18 cellular contexts compared by ENCODE assay signal in genomic region chr10:84531396-84531795, GRCh38.
DNase-seq lines count a peak whose midpoint lies in the region; ATAC-seq and TF ChIP-seq lines count a peak whose summit lies in the region.
"Had no signal": no experiment of that assay in that cellular context is flagged by ENCODE, and none has a peak within 500 bp of the region (broad histone marks: within the 10 kb centered on the region; RNA-seq: fewer than 3 reads in every experiment).

No MANE protein-coding gene starts in this region.

- DNase-seq in EL, result peak; percentile 24
- DNase-seq in NCI-H226, result peak; percentile 24
- DNase-seq in dermis blood vessel endothelial cell, result peak; percentile 43
- DNase-seq in kidney tubule cell (ENCODE audit: low spot score), result peak; percentile 31
- no peak for DNase-seq in gastrocnemius medialis
- DNase-seq in HCEC 1CT, result no peak
- no peak for DNase-seq in mammary epithelial cell
- DNase-seq: DMS79, KBM-7, NCI-H1105 treated with DMSO at 0.1 percent for 48 hours, NCI-H2029 treated with DMSO at 0.1 percent for 48 hours, NCI-H345, NCI-H524, NCI-H82, OCI-M1, Right ventricle myocardium superior had no signal

- WGBS in mammary epithelial cell (ENCODE audit: low coverage, missing lambda C conversion rate), result 88% methylated on average over 2 of the region's 2 CpGs

- H3K27ac ChIP-seq in gastrocnemius medialis, result no peak overlapping the region
- H3K27ac ChIP-seq in mammary epithelial cell (ENCODE audit: insufficient read depth, low read depth, low read length), result no peak overlapping the region
- H3K27ac ChIP-seq: HL-60 had no signal

- no peak for ATAC-seq in gastrocnemius medialis

- no peak for TF ChIP-seq CTCF in gastrocnemius medialis (IDR thresholded peaks at IDR 0.05 in 4 of 5, conservative IDR thresholded peaks at IDR 0.05 in 1 of 5)
- TF ChIP-seq CTCF in mammary epithelial cell (conservative IDR thresholded peaks at IDR 0.05 in 1 of 2, IDR thresholded peaks at IDR 0.05 in 1 of 2; ENCODE audit: extremely low read depth in 1 of 2, insufficient read depth in 1 of 2, low read depth in 1 of 2, low read length in 2 of 2), result no peak

- no peaks in the 10 kb centered on the region for H3K36me3 ChIP-seq in gastrocnemius medialis
- no peaks in the 10 kb centered on the region for H3K36me3 ChIP-seq in mammary epithelial cell (ENCODE audit: insufficient read depth, low read length)
- H3K36me3 ChIP-seq: HAP-1 had no signal

- H3K27me3 ChIP-seq in gastrocnemius medialis (no peaks in the 10 kb centered on the region), mammary epithelial cell (ENCODE audit: insufficient read depth, low read length) (no peaks in the 10 kb centered on the region)

- no peak for TF ChIP-seq POLR2A in gastrocnemius medialis (IDR thresholded peaks at IDR 0.05)

- no peaks in the 10 kb centered on the region for H3K79me2 ChIP-seq in mammary epithelial cell (ENCODE audit: insufficient read depth, low read length)

- dilution Hi-C loops in mammary epithelial cell (cut with HindIII; ENCODE audit: low sequenced_read_pairs), result no loop called here

- no peaks in the 10 kb centered on the region for H4K20me1 ChIP-seq in mammary epithelial cell (ENCODE audit: insufficient read depth, low read length)

- H3K4me2 ChIP-seq in mammary epithelial cell (ENCODE audit: insufficient read depth, low read depth, low read length), result no peak overlapping the region

- CTCF ChIA-PET in mammary epithelial cell (lab: Charles Lee; ENCODE audit: low non-redundant PET), result no interaction called here

- intact Hi-C loops in gastrocnemius medialis (cut with DNase I; ENCODE audit: low total_unique reads) (no loop called here), mammary epithelial cell (cut with micrococcal nuclease) (no loop called here)

- BruUV-seq in mammary epithelial cell (replicated peaks; lab: Mats Ljungman, UMichigan), result no TSS peak

- in situ Hi-C loops in gastrocnemius medialis (cut with MboI; ENCODE audit: low sequenced_read_pairs in 4 of 4), result loop anchor here (5.0 to 25.0 kb wide), 4 partner anchors 159 to 1856 kb away; no protein-coding TSS in a partner anchor
- in situ Hi-C loops in mammary epithelial cell (cut with MboI; ENCODE audit: low sequenced_read_pairs in 2 of 2), result loop anchor here (10.0 kb wide), 1 partner anchor 157 kb away; no protein-coding TSS in a partner anchor

- H3K4me1 ChIP-seq in gastrocnemius medialis, result no peaks in the 10 kb centered on the region
- H3K4me1 ChIP-seq in mammary epithelial cell (ENCODE audit: insufficient read depth, low read length), result peaks cover 14% of the 10 kb centered on the region
- H3K4me1 ChIP-seq: HAP-1 had no signal

- H3K9me3 ChIP-seq in gastrocnemius medialis (no peaks in the 10 kb centered on the region), mammary epithelial cell (replicated peaks; ENCODE audit: insufficient read depth, low read length) (no peaks in the 10 kb centered on the region)
- H3K9me3 ChIP-seq: HAP-1 had no signal

- H2AFZ ChIP-seq in mammary epithelial cell (ENCODE audit: low read depth, low read length), result no peak overlapping the region

- H3K9ac ChIP-seq in mammary epithelial cell (ENCODE audit: insufficient read depth, low read length), result no peak overlapping the region

- H3K4me3 ChIP-seq in gastrocnemius medialis (no peak overlapping the region), mammary epithelial cell (replicated peaks in 1 of 3; ENCODE audit: insufficient read depth in 1 of 3, low read depth in 2 of 3, low read length in 3 of 3) (no peak overlapping the region)
- H3K4me3 ChIP-seq: HAP-1 had no signal

Comparison
In these comparisons a context has a peak if more than half of its experiments do, and no peak if none do; other contexts are left out.
1. DNase-seq: peak in EL (single experiment), NCI-H226 (single experiment), dermis blood vessel endothelial cell (single experiment) and kidney tubule cell (single experiment); none in gastrocnemius medialis (0 of 2), HCEC 1CT (single experiment) and mammary epithelial cell (single experiment).